Comparison of ENCODE assay signal across 2 cellular contexts in genomic region chr2:1742300-1742679, GRCh38.
TF ChIP-seq lines count a peak whose summit lies in the region.

No MANE protein-coding gene starts in this region.

TF ChIP-seq in liver, 16 proteins besides CTCF, POLR2A, EP300 and RAD21:
- TF ChIP-seq JUND (IDR thresholded peaks at IDR 0.05) (no peak), HNF4A (conservative IDR thresholded peaks at IDR 0.05) (no peak), HNF4G (IDR thresholded peaks at IDR 0.05) (no peak), ATF3 (IDR thresholded peaks at IDR 0.05) (no peak), NR2F2 (IDR thresholded peaks at IDR 0.05) (no peak), RXRA (IDR thresholded peaks at IDR 0.05) (no peak), SP1 (IDR thresholded peaks at IDR 0.05) (no peak), GABPA (IDR thresholded peaks at IDR 0.05 in 1 of 2, conservative IDR thresholded peaks at IDR 0.05 in 1 of 2) (no peak), FOXA1 (IDR thresholded peaks at IDR 0.05) (no peak), YY1 (IDR thresholded peaks at IDR 0.05) (no peak), TAF1 (conservative IDR thresholded peaks at IDR 0.05) (no peak), FOXA2 (IDR thresholded peaks at IDR 0.05) (no peak), EGR1 (IDR thresholded peaks at IDR 0.05; ENCODE audit: low read depth in 2 of 2) (no peak)
- TF ChIP-seq, protein P1, sequence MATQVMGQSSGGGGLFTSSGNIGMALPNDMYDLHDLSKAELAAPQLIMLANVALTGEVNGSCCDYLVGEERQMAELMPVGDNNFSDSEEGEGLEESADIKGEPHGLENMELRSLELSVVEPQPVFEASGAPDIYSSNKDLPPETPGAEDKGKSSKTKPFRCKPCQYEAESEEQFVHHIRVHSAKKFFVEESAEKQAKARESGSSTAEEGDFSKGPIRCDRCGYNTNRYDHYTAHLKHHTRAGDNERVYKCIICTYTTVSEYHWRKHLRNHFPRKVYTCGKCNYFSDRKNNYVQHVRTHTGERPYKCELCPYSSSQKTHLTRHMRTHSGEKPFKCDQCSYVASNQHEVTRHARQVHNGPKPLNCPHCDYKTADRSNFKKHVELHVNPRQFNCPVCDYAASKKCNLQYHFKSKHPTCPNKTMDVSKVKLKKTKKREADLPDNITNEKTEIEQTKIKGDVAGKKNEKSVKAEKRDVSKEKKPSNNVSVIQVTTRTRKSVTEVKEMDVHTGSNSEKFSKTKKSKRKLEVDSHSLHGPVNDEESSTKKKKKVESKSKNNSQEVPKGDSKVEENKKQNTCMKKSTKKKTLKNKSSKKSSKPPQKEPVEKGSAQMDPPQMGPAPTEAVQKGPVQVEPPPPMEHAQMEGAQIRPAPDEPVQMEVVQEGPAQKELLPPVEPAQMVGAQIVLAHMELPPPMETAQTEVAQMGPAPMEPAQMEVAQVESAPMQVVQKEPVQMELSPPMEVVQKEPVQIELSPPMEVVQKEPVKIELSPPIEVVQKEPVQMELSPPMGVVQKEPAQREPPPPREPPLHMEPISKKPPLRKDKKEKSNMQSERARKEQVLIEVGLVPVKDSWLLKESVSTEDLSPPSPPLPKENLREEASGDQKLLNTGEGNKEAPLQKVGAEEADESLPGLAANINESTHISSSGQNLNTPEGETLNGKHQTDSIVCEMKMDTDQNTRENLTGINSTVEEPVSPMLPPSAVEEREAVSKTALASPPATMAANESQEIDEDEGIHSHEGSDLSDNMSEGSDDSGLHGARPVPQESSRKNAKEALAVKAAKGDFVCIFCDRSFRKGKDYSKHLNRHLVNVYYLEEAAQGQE (IDR thresholded peaks at IDR 0.05) = no peak
- TF ChIP-seq, protein P2, sequence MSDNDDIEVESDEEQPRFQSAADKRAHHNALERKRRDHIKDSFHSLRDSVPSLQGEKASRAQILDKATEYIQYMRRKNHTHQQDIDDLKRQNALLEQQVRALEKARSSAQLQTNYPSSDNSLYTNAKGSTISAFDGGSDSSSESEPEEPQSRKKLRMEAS (IDR thresholded peaks at IDR 0.05) = no peak
- TF ChIP-seq, protein P3, sequence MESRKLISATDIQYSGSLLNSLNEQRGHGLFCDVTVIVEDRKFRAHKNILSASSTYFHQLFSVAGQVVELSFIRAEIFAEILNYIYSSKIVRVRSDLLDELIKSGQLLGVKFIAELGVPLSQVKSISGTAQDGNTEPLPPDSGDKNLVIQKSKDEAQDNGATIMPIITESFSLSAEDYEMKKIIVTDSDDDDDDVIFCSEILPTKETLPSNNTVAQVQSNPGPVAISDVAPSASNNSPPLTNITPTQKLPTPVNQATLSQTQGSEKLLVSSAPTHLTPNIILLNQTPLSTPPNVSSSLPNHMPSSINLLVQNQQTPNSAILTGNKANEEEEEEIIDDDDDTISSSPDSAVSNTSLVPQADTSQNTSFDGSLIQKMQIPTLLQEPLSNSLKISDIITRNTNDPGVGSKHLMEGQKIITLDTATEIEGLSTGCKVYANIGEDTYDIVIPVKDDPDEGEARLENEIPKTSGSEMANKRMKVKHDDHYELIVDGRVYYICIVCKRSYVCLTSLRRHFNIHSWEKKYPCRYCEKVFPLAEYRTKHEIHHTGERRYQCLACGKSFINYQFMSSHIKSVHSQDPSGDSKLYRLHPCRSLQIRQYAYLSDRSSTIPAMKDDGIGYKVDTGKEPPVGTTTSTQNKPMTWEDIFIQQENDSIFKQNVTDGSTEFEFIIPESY (IDR thresholded peaks at IDR 0.05) = no peak

TF ChIP-seq in HepG2, 621 proteins besides CTCF, POLR2A, EP300 and RAD21 (continues in another document):
- TF ChIP-seq ZNF790 (CRISPR knock-in tag; IDR thresholded peaks at IDR 0.05; ENCODE audit: borderline replicate concordance) (no peak), PITX1 (CRISPR knock-in tag; IDR thresholded peaks at IDR 0.05) (no peak), ZNF17 (CRISPR knock-in tag; IDR thresholded peaks at IDR 0.05) (no peak), CEBPG (CRISPR knock-in tag; IDR thresholded peaks at IDR 0.05) (no peak), PAXIP1 (CRISPR knock-in tag; conservative IDR thresholded peaks at IDR 0.05) (no peak), RFXAP (CRISPR knock-in tag; IDR thresholded peaks at IDR 0.05; ENCODE audit: borderline replicate concordance) (no peak), ZSCAN31 (CRISPR knock-in tag; IDR thresholded peaks at IDR 0.05; ENCODE audit: low read depth) (no peak), ZNF343 (CRISPR knock-in tag; IDR thresholded peaks at IDR 0.05) (no peak), ZNF407 (CRISPR knock-in tag; IDR thresholded peaks at IDR 0.05; ENCODE audit: not compliant biosample characterization) (no peak), SRSF4 (IDR thresholded peaks at IDR 0.05; ENCODE audit: low read depth, low read length, poor library complexity, severe bottlenecking) (no peak), KLF6 (CRISPR knock-in tag; IDR thresholded peaks at IDR 0.05) (no peak)
- TF ChIP-seq, protein P4, sequence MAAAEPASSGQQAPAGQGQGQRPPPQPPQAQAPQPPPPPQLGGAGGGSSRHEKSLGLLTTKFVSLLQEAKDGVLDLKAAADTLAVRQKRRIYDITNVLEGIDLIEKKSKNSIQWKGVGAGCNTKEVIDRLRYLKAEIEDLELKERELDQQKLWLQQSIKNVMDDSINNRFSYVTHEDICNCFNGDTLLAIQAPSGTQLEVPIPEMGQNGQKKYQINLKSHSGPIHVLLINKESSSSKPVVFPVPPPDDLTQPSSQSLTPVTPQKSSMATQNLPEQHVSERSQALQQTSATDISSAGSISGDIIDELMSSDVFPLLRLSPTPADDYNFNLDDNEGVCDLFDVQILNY (CRISPR knock-in tag; conservative IDR thresholded peaks at IDR 0.05) = no peak
- TF ChIP-seq, protein P5, sequence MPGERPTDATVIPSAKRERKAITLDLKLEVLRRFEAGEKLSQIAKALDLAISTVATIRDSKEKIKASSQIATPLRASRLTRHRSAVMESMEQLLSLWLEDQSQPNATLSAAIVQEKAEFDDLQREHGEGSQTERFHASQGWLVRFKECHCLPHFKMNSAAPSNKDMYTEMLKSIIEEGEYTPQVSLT (CRISPR knock-in tag; IDR thresholded peaks at IDR 0.05; ENCODE audit: borderline replicate concordance, low read depth) = no peak
- TF ChIP-seq, protein P6, sequence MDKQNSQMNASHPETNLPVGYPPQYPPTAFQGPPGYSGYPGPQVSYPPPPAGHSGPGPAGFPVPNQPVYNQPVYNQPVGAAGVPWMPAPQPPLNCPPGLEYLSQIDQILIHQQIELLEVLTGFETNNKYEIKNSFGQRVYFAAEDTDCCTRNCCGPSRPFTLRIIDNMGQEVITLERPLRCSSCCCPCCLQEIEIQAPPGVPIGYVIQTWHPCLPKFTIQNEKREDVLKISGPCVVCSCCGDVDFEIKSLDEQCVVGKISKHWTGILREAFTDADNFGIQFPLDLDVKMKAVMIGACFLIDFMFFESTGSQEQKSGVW (CRISPR knock-in tag; IDR thresholded peaks at IDR 0.05; ENCODE audit: borderline replicate concordance) = no peak
- TF ChIP-seq, protein P7, sequence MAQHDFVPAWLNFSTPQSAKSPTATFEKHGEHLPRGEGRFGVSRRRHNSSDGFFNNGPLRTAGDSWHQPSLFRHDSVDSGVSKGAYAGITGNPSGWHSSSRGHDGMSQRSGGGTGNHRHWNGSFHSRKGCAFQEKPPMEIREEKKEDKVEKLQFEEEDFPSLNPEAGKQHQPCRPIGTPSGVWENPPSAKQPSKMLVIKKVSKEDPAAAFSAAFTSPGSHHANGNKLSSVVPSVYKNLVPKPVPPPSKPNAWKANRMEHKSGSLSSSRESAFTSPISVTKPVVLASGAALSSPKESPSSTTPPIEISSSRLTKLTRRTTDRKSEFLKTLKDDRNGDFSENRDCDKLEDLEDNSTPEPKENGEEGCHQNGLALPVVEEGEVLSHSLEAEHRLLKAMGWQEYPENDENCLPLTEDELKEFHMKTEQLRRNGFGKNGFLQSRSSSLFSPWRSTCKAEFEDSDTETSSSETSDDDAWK (CRISPR knock-in tag; IDR thresholded peaks at IDR 0.05) = no peak
- TF ChIP-seq, protein P8, sequence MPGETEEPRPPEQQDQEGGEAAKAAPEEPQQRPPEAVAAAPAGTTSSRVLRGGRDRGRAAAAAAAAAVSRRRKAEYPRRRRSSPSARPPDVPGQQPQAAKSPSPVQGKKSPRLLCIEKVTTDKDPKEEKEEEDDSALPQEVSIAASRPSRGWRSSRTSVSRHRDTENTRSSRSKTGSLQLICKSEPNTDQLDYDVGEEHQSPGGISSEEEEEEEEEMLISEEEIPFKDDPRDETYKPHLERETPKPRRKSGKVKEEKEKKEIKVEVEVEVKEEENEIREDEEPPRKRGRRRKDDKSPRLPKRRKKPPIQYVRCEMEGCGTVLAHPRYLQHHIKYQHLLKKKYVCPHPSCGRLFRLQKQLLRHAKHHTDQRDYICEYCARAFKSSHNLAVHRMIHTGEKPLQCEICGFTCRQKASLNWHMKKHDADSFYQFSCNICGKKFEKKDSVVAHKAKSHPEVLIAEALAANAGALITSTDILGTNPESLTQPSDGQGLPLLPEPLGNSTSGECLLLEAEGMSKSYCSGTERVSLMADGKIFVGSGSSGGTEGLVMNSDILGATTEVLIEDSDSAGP (CRISPR knock-in tag; IDR thresholded peaks at IDR 0.05; ENCODE audit: borderline replicate concordance) = no peak
